In genomic region chr3:17994167-17994566, GRCh38 we compare ENCODE assay signal across 26 cellular contexts.
"Had no signal": no experiment of that assay in that cellular context is flagged by ENCODE, and none has a peak within 500 bp of the region (broad histone marks: within the 10 kb centered on the region; RNA-seq: fewer than 3 reads in every experiment).

No MANE protein-coding gene starts in this region.

- H3K4me3 ChIP-seq: coronary artery, dorsolateral prefrontal cortex, esophagus muscularis mucosa, gastroesophageal sphincter, heart left ventricle, hepatocyte, lower lobe of right lung, mucosa of descending colon had no signal

- H3K9me3 ChIP-seq: esophagus muscularis mucosa, gastroesophageal sphincter, heart left ventricle, lower lobe of right lung, mucosa of descending colon had no signal

- ATAC-seq: foreskin keratinocyte, gastroesophageal sphincter, heart left ventricle, left colon, left lobe of liver, left ventricle myocardium superior, lower lobe of right lung, mucosa of descending colon had no signal

- H3K36me3 Mint-ChIP-seq: immature natural killer cell, mesothelial cell of epicardium, naive B cell had no signal

- H3K79me2 ChIP-seq: hepatocyte had no signal

- H3K4me2 ChIP-seq: hepatocyte had no signal

- H2AFZ ChIP-seq: hepatocyte had no signal

- H3K36me3 ChIP-seq: esophagus muscularis mucosa, gastroesophageal sphincter, heart left ventricle, lower lobe of right lung had no signal

- H3K27ac ChIP-seq: coronary artery, dorsolateral prefrontal cortex, esophagus muscularis mucosa, foreskin keratinocyte, gastroesophageal sphincter, heart left ventricle, hepatocyte, lower lobe of right lung had no signal

- FAIRE-seq: colon, endothelial cell of umbilical vein, frontal cortex, kidney had no signal

- H3K27me3 ChIP-seq: dorsolateral prefrontal cortex, esophagus muscularis mucosa, foreskin keratinocyte, gastroesophageal sphincter, heart left ventricle, hepatocyte had no signal

- DNase-seq: dermis blood vessel endothelial cell; dorsolateral prefrontal cortex; effector CD4-positive, alpha-beta T cell; effector memory CD4-positive, alpha-beta T cell; foreskin keratinocyte; heart left ventricle; hypothalamus; immature natural killer cell; islet precursor cell; kidney; kidney glomerular epithelial cell; left colon; left ventricle myocardium superior; lower lobe of right lung; mesenchymal stem cell; mucosa of descending colon; naive B cell had no signal

- H3K9me3 Mint-ChIP-seq: immature natural killer cell, naive B cell had no signal

- H3K4me1 ChIP-seq: esophagus muscularis mucosa, foreskin keratinocyte, gastroesophageal sphincter, heart left ventricle, lower lobe of right lung had no signal

- H3K27ac Mint-ChIP-seq: immature natural killer cell, mesothelial cell of epicardium had no signal
